ENCODE assay signal across 1 cellular context in the genomic region with DNA sequence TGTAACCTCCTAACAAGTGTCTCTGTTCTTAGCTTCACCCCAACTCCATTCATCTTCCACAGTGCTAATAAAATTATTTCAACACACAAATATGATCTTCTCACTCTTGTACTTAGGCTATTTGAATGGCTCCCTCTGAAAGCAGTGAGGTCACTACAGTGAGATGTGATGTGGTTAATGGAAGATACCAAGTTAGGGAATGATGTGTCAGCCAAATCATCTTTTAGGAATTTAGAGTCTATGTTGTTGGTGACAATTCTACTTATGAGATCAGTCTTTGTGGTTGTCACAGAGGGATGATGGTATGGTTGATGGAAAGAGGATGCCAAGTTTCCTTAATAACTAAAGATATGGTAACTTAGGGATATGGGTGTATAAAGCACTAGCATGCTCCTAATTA.
TF ChIP-seq lines count a peak whose summit lies in the region.

No MANE protein-coding gene starts in this region.

TF ChIP-seq in SK-N-SH, 30 proteins besides CTCF, POLR2A, EP300 and RAD21 (continued from another document):
- TF ChIP-seq PBX3 (IDR thresholded peaks at IDR 0.05) (peak; percentile 83), ZBTB33 (IDR thresholded peaks at IDR 0.05; ENCODE audit: borderline replicate concordance, low read depth) (no peak), GABPA (IDR thresholded peaks at IDR 0.05; ENCODE audit: low read depth) (no peak), NRF1 (IDR thresholded peaks at IDR 0.05; ENCODE audit: low read depth, low read length) (no peak), RCOR1 (IDR thresholded peaks at IDR 0.05; ENCODE audit: low read length) (no peak), GATA2 (CRISPR knock-in tag; IDR thresholded peaks at IDR 0.05) (no peak), RFX5 (IDR thresholded peaks at IDR 0.05; ENCODE audit: low read length) (no peak), FOSL2 (IDR thresholded peaks at IDR 0.05; ENCODE audit: borderline replicate concordance, low read depth) (peak; percentile 83; the same call in 1 of the 2 replicates), SMC3 (IDR thresholded peaks at IDR 0.05; ENCODE audit: low read depth, low read length) (no peak), MEF2A (IDR thresholded peaks at IDR 0.05; ENCODE audit: borderline replicate concordance, low read depth) (no peak), TAF1 (IDR thresholded peaks at IDR 0.05; ENCODE audit: borderline replicate concordance, low read depth, low read length) (no peak), USF2 (IDR thresholded peaks at IDR 0.05; ENCODE audit: borderline replicate concordance, low read depth, low read length) (no peak), MXI1 (IDR thresholded peaks at IDR 0.05; ENCODE audit: low read depth, low read length) (no peak)
- TF ChIP-seq, protein P1, sequence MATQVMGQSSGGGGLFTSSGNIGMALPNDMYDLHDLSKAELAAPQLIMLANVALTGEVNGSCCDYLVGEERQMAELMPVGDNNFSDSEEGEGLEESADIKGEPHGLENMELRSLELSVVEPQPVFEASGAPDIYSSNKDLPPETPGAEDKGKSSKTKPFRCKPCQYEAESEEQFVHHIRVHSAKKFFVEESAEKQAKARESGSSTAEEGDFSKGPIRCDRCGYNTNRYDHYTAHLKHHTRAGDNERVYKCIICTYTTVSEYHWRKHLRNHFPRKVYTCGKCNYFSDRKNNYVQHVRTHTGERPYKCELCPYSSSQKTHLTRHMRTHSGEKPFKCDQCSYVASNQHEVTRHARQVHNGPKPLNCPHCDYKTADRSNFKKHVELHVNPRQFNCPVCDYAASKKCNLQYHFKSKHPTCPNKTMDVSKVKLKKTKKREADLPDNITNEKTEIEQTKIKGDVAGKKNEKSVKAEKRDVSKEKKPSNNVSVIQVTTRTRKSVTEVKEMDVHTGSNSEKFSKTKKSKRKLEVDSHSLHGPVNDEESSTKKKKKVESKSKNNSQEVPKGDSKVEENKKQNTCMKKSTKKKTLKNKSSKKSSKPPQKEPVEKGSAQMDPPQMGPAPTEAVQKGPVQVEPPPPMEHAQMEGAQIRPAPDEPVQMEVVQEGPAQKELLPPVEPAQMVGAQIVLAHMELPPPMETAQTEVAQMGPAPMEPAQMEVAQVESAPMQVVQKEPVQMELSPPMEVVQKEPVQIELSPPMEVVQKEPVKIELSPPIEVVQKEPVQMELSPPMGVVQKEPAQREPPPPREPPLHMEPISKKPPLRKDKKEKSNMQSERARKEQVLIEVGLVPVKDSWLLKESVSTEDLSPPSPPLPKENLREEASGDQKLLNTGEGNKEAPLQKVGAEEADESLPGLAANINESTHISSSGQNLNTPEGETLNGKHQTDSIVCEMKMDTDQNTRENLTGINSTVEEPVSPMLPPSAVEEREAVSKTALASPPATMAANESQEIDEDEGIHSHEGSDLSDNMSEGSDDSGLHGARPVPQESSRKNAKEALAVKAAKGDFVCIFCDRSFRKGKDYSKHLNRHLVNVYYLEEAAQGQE (IDR thresholded peaks at IDR 0.05; ENCODE audit: low read depth, low read length), result no peak
- TF ChIP-seq, protein P2, sequence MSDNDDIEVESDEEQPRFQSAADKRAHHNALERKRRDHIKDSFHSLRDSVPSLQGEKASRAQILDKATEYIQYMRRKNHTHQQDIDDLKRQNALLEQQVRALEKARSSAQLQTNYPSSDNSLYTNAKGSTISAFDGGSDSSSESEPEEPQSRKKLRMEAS (IDR thresholded peaks at IDR 0.05; ENCODE audit: low read depth), result no peak
